Comparison of ENCODE assay signal across 8 cellular contexts in the genomic region with DNA sequence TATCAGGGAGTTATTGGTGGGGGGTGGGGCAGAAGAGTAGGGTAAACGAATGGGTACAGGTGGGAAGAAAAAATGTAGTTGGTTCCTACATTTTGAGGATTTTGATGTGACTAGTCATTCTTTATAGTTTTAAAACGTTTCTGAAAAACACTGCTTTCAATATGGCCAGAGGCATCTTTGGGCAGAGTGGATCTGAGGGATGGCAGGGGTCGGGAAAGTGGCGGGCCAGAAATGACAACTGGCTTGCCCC. TPM values are rescaled to one million over a fixed set of nuclear protein-coding genes. Genes with fewer than 3 reads are reported as not detected.
A peak's percentile ranks its signal among the peaks of the same experiment; 100 is the strongest.
DNase-seq lines count a peak whose midpoint lies in the region; ATAC-seq and TF ChIP-seq lines count a peak whose summit lies in the region.

No MANE protein-coding gene starts in this region.

- no peaks in the 10 kb centered on the region for H3K9me3 ChIP-seq in OCI-LY7 (ENCODE audit: low read length)
- H3K9me3 ChIP-seq in ovary, result no peaks in the 10 kb centered on the region

- TF ChIP-seq POLR2A in ovary (IDR thresholded peaks at IDR 0.05), result no peak

- no peaks in the 10 kb centered on the region for H3K36me3 ChIP-seq in OCI-LY7 (ENCODE audit: insufficient read depth, low read length)
- H3K36me3 ChIP-seq in ovary, result no peaks in the 10 kb centered on the region

- H3K79me2 ChIP-seq in OCI-LY7 (ENCODE audit: insufficient read depth, low read depth, low read length), result peaks cover 9% of the 10 kb centered on the region; the same call in 1 of the 2 replicates

- H3K27ac ChIP-seq in OCI-LY7 (ENCODE audit: low read depth, low read length, poor library complexity, severe bottlenecking), result peak overlapping the region; percentile 81
- peak overlapping the region; percentile 46 to 67 for H3K27ac ChIP-seq in ovary

- H4K20me1 ChIP-seq in OCI-LY7 (ENCODE audit: insufficient read depth, low read length), result no peaks in the 10 kb centered on the region

- no peaks in the 10 kb centered on the region for H3K9me2 ChIP-seq in OCI-LY7 (ENCODE audit: insufficient read depth, low read length)

- no peak for DNase-seq in Calu3
- no peak for DNase-seq in OCI-LY7 (ENCODE audit: low spot score)
- DNase-seq in endothelial cell (ENCODE audit: low spot score), result no peak
- DNase-seq in ovary, result no peak
- DNase-seq in medulla oblongata (ENCODE audit: extremely low spot score), result no peak
- DNase-seq in NCI-H82 treated with DMSO at 0.1 percent for 48 hours (lab: John Stamatoyannopoulos, UW; ENCODE audit: unreplicated experiment), result no peak
- DNase-seq in stimulated activated CD4-positive, alpha-beta T cell treated with anti-CD3 and anti-CD28 coated beads, Interleukin-12 subunit alpha, Interleukin-12 subunit beta, amount 100 ng/mL, for 4 hours, result no peak

- no peak for TF ChIP-seq EP300 in ovary (IDR thresholded peaks at IDR 0.05)

- CTCF ChIA-PET in Calu3 (lab: Charles Lee), result interaction anchor here (0.6 to 1.0 kb wide), 3 partner anchors 28 to 1845 kb away, joined by 3 to 5 read pairs (median 3); no protein-coding TSS in a partner anchor
- CTCF ChIA-PET in OCI-LY7 (lab: Charles Lee; ENCODE audit: unreplicated experiment), result interaction anchor here (0.6 kb wide), 1 partner anchor 189 kb away, joined by 4 read pairs; no protein-coding TSS in a partner anchor

- peak overlapping the region; percentile 32; the same call in 1 of the 2 replicates for H2AFZ ChIP-seq in OCI-LY7 (ENCODE audit: low read length)

- H3K4me3 ChIP-seq in OCI-LY7 (ENCODE audit: low read depth, low read length, poor library complexity, severe bottlenecking), result peak overlapping the region; percentile 88
- peak overlapping the region; percentile 63 for H3K4me3 ChIP-seq in ovary

- H3K27me3 Mint-ChIP-seq in Calu3 (ENCODE audit: unreplicated experiment) (no peaks in the 10 kb centered on the region), endothelial cell (ENCODE audit: unreplicated experiment) (peaks cover 6% of the 10 kb centered on the region)

- H3K4me1 ChIP-seq in OCI-LY7 (ENCODE audit: insufficient read depth, low read length, poor library complexity, severe bottlenecking) (peaks cover 39% of the 10 kb centered on the region), ovary (ENCODE audit: insufficient read depth) (peaks cover 2% of the 10 kb centered on the region)

- TF ChIP-seq CTCF in Calu3 (IDR thresholded peaks at IDR 0.05; ENCODE audit: unreplicated experiment), result no peak
- no peak for TF ChIP-seq CTCF in OCI-LY7 (conservative IDR thresholded peaks at IDR 0.05; ENCODE audit: low read length)
- no peak for TF ChIP-seq CTCF in endothelial cell (IDR thresholded peaks at IDR 0.05; ENCODE audit: unreplicated experiment)
- no peak for TF ChIP-seq CTCF in ovary (IDR thresholded peaks at IDR 0.05)

- peak overlapping the region; percentile 77 for H3K4me3 Mint-ChIP-seq in Calu3 (ENCODE audit: low read depth, unreplicated experiment)
- H3K4me3 Mint-ChIP-seq in endothelial cell (ENCODE audit: unreplicated experiment), result peak overlapping the region; percentile 96

- WGBS in ovary, 3 donors, result 4 to 7% (median 6%) methylated on average over 4 of the region's 4 CpGs

- no peak for ATAC-seq in HG02885 (IDR thresholded peaks at IDR 0.05; ENCODE audit: poor library complexity, unreplicated experiment)

- peak overlapping the region; percentile 40 for H3K27ac Mint-ChIP-seq in Calu3 (ENCODE audit: unreplicated experiment)
- H3K27ac Mint-ChIP-seq in endothelial cell (ENCODE audit: unreplicated experiment), result peak overlapping the region; percentile 89

- H3K4me1 Mint-ChIP-seq in Calu3 (ENCODE audit: low read depth, unreplicated experiment), result peaks cover 29% of the 10 kb centered on the region
- peaks cover 13% of the 10 kb centered on the region for H3K4me1 Mint-ChIP-seq in endothelial cell (ENCODE audit: unreplicated experiment)

- H3K9me3 Mint-ChIP-seq in Calu3 (ENCODE audit: low read depth, unreplicated experiment), result no peaks in the 10 kb centered on the region
- no peaks in the 10 kb centered on the region for H3K9me3 Mint-ChIP-seq in endothelial cell (ENCODE audit: unreplicated experiment)

- peaks cover 26% of the 10 kb centered on the region for H3K36me3 Mint-ChIP-seq in Calu3 (ENCODE audit: insufficient read depth, unreplicated experiment)
- peaks cover 8% of the 10 kb centered on the region for H3K36me3 Mint-ChIP-seq in endothelial cell (ENCODE audit: low read depth, unreplicated experiment)

- POLR2A ChIA-PET in OCI-LY7 (lab: Charles Lee), result interaction anchor here (0.7 to 3.3 kb wide), 6 partner anchors 9 to 98 kb away, joined by 3 to 16 read pairs (median 5); no protein-coding TSS in a partner anchor

- no peaks in the 10 kb centered on the region for H3K27me3 ChIP-seq in ovary

- intact Hi-C loops in Calu3 (cut with micrococcal nuclease; ENCODE audit: unreplicated experiment) (no loop called here), OCI-LY7 (cut with micrococcal nuclease; ENCODE audit: unreplicated experiment) (no loop called here), ovary (cut with DNase I) (no loop called here)

- H3K4me2 ChIP-seq in OCI-LY7 (ENCODE audit: low read length), result peak overlapping the region; percentile 78

- BruUV-seq in Calu3 (replicated peaks; lab: Mats Ljungman, UMichigan) (TSS peak; percentile 52), OCI-LY7 (replicated peaks; lab: Mats Ljungman, UMichigan) (TSS peak; percentile 94)

RNA-seq across cellular contexts. Expression of a gene that starts 0.5 kb away (rescaled TPM):
- total RNA-seq in Calu3 (2022), result 10.7 and 12.8 TPM in 2 replicates
- 42.9 and 51.3 TPM in 2 replicates for total RNA-seq in OCI-LY7 (2014; rRNA removed; shearing (Covaris generic))
- 27.5 and 31.7 TPM in 2 replicates for total RNA-seq in OCI-LY7 (2022)
- total RNA-seq in endothelial cell (ENCODE audit: unreplicated experiment), result 3.1 TPM
- 1 to 10 TPM; 2.7 to 5.5 (median 5.1) TPM for total RNA-seq in ovary
- polyA plus RNA-seq in ovary, result 1 to 10 TPM; 3.6 to 4.0 TPM
